ENCODE assay signal across 13 cellular contexts in the genomic region with DNA sequence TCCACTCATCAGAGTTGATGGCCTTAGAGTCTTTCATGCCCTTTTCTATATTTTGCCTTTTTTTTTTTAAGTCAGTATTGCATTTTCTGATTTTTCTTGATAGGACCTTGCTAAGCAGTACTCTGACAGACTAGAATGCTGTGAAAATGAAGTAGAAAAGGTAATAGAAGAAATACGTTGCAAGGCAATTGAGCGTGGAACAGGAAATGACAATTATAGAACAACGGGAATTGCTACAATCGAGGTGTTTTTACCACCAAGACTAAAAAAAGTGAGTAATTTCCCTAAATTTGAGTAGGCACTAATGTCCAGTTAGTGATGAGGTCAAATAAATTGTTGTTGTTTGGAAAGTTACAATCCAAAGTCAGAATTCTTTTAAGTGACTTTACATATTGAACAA. TPM values are rescaled to one million over a fixed set of nuclear protein-coding genes. Genes with fewer than 3 reads are reported as not detected.
A peak's percentile ranks its signal among the peaks of the same experiment; 100 is the strongest.
DNase-seq lines count a peak whose midpoint lies in the region; ATAC-seq, FAIRE-seq and TF ChIP-seq lines count a peak whose summit lies in the region.
"Had no signal": no experiment of that assay in that cellular context is flagged by ENCODE, and none has a peak within 500 bp of the region (broad histone marks: within the 10 kb centered on the region; RNA-seq: fewer than 3 reads in every experiment).

No MANE protein-coding gene starts in this region.

- no peak for ATAC-seq in activated CD4-positive, alpha-beta T cell treated with anti-CD3 and anti-CD28 coated beads for 36 hours
- ATAC-seq in GM19467 (IDR thresholded peaks at IDR 0.05; ENCODE audit: unreplicated experiment) (no peak), GM18858 (IDR thresholded peaks at IDR 0.05; ENCODE audit: unreplicated experiment) (no peak)

- H3K79me2 ChIP-seq in OCI-LY1 (ENCODE audit: insufficient read depth, low read length): no peaks in the 10 kb centered on the region

- intact Hi-C loops in activated CD4-positive, alpha-beta T cell treated with anti-CD3 and anti-CD28 coated beads for 36 hours (cut with DNase I, micrococcal nuclease): loop anchor here in 1 of 2 experiments (10.0 kb wide), 3 partner anchors 784 to 1086 kb away; a partner anchor contains a TSS

- H3K9me3 ChIP-seq in OCI-LY1 (ENCODE audit: low read length): no peaks in the 10 kb centered on the region
- H3K9me3 ChIP-seq in effector memory CD4-positive, alpha-beta T cell (ENCODE audit: control insufficient read depth, low read length): no peaks in the 10 kb centered on the region
- H3K9me3 ChIP-seq in small intestine (ENCODE audit: control insufficient read depth, low read depth): no peaks in the 10 kb centered on the region
- H3K9me3 ChIP-seq: MG63 had no signal

- no peaks in the 10 kb centered on the region for H3K9me3 Mint-ChIP-seq in activated CD4-positive, alpha-beta T cell treated with anti-CD3 and anti-CD28 coated beads for 36 hours (ENCODE audit: low read depth)

- no peaks in the 10 kb centered on the region for H3K27me3 Mint-ChIP-seq in activated CD4-positive, alpha-beta T cell treated with anti-CD3 and anti-CD28 coated beads for 36 hours

- peak overlapping the region; percentile 89 for H3K27ac ChIP-seq in OCI-LY1 (ENCODE audit: low read depth, low read length, poor library complexity, severe bottlenecking)
- H3K27ac ChIP-seq in effector memory CD4-positive, alpha-beta T cell (ENCODE audit: insufficient read depth, low read length, poor library complexity, severe bottlenecking): peak overlapping the region; percentile 86
- peak overlapping the region; percentile 8 to 93 for H3K27ac ChIP-seq in small intestine (ENCODE audit: low read depth in 1 of 2, low read length in 1 of 2)
- H3K27ac ChIP-seq in brain microvascular endothelial cell: no peak overlapping the region

- no peak for TF ChIP-seq CTCF in OCI-LY1 (IDR thresholded peaks at IDR 0.05; ENCODE audit: low read length)
- no peak for TF ChIP-seq CTCF in brain microvascular endothelial cell (IDR thresholded peaks at IDR 0.05; ENCODE audit: low read depth, low read length, missing control alignments)

- H2AFZ ChIP-seq in OCI-LY1 (ENCODE audit: low read length): no peak overlapping the region

- H4K20me1 ChIP-seq in OCI-LY1 (ENCODE audit: insufficient read depth, low read length): no peaks in the 10 kb centered on the region

- WGBS in small intestine, 3 donors: 63 to 80% (median 75%) methylated on average over 4 of the region's 4 CpGs

- FAIRE-seq in small intestine (lab: Jason Lieb, UNC): no peak
- FAIRE-seq: A204.1 had no signal

- peak overlapping the region; percentile 53; the same call in 1 of the 2 replicates for H3K9ac ChIP-seq in OCI-LY1 (ENCODE audit: low read length)
- H3K9ac ChIP-seq: parathyroid adenoma had no signal

- peaks cover 3% of the 10 kb centered on the region for H3F3A ChIP-seq in OCI-LY1 (ENCODE audit: insufficient read depth, low read length)

- H3K9me2 ChIP-seq in OCI-LY1 (ENCODE audit: low read depth, low read length): no peaks in the 10 kb centered on the region

- peak overlapping the region; percentile 86 for H3K4me2 ChIP-seq in OCI-LY1 (ENCODE audit: low read length)

- no peak for DNase-seq in activated CD4-positive, alpha-beta T cell treated with anti-CD3 and anti-CD28 coated beads for 36 hours
- DNase-seq in activated CD4-positive, alpha-beta T cell treated with anti-CD3 and anti-CD28 coated beads for 48 hours: no peak
- no peak for DNase-seq in effector memory CD4-positive, alpha-beta T cell
- DNase-seq in small intestine (no peak), brain microvascular endothelial cell (no peak)
- DNase-seq: DMS79 treated with DMSO at 0.1 percent for 48 hours, MG63, NCI-H345 had no signal

- H3K4me3 ChIP-seq in OCI-LY1 (ENCODE audit: low read depth, low read length, poor library complexity, severe bottlenecking) (peak overlapping the region; percentile 60), small intestine (ENCODE audit: low read depth in 1 of 2, low read length in 2 of 2) (no peak overlapping the region), brain microvascular endothelial cell (ENCODE audit: low read depth, low read length) (no peak overlapping the region)
- no peak overlapping the region for H3K4me3 ChIP-seq in effector memory CD4-positive, alpha-beta T cell (ENCODE audit: insufficient read depth, low read depth, low read length, poor library complexity, severe bottlenecking)
- H3K4me3 ChIP-seq: MG63 had no signal

- H3K36me3 ChIP-seq in OCI-LY1 (ENCODE audit: insufficient read depth, low read length) (peaks cover 64% of the 10 kb centered on the region), small intestine (ENCODE audit: control insufficient read depth in 2 of 2, insufficient read depth in 2 of 2, low read length in 2 of 2) (peaks cover 11 to 15% of the 10 kb centered on the region in 2 donors), brain microvascular endothelial cell (replicated peaks) (peaks cover 63% of the 10 kb centered on the region)
- peaks cover 41% of the 10 kb centered on the region for H3K36me3 ChIP-seq in effector memory CD4-positive, alpha-beta T cell (ENCODE audit: control insufficient read depth, insufficient read depth, low read length)

- in situ Hi-C loops in brain microvascular endothelial cell (cut with HindIII; ENCODE audit: low pct_ligation_motif_present, low sequenced_read_pairs): no loop called here

- peak overlapping the region; percentile 66 for H3K4me3 Mint-ChIP-seq in activated CD4-positive, alpha-beta T cell treated with anti-CD3 and anti-CD28 coated beads for 36 hours

- H3K4me1 Mint-ChIP-seq in activated CD4-positive, alpha-beta T cell treated with anti-CD3 and anti-CD28 coated beads for 36 hours: peaks cover 58% of the 10 kb centered on the region

- peaks cover 49% of the 10 kb centered on the region for H3K36me3 Mint-ChIP-seq in activated CD4-positive, alpha-beta T cell treated with anti-CD3 and anti-CD28 coated beads for 36 hours (ENCODE audit: low read depth)

- POLR2A ChIA-PET in activated CD4-positive, alpha-beta T cell treated with anti-CD3 and anti-CD28 coated beads for 36 hours (lab: Charles Lee): no interaction called here

- CTCF ChIA-PET in activated CD4-positive, alpha-beta T cell treated with anti-CD3 and anti-CD28 coated beads for 36 hours (lab: Charles Lee): interaction anchor here (0.7 to 7.8 kb wide), 6 partner anchors 8 to 270 kb away, joined by 3 to 152 read pairs (median 22); a partner anchor contains a TSS

- H3K27me3 ChIP-seq in OCI-LY1 (ENCODE audit: insufficient read depth, low read length) (no peaks in the 10 kb centered on the region), small intestine (ENCODE audit: control insufficient read depth in 2 of 2, insufficient read depth in 2 of 2, low read length in 2 of 2) (no peaks in the 10 kb centered on the region), brain microvascular endothelial cell (replicated peaks) (no peaks in the 10 kb centered on the region)
- H3K27me3 ChIP-seq in effector memory CD4-positive, alpha-beta T cell (replicated peaks; ENCODE audit: control insufficient read depth, insufficient read depth, low read length, poor library complexity, severe bottlenecking): no peaks in the 10 kb centered on the region
- H3K27me3 ChIP-seq: MG63 had no signal

- H3K27ac Mint-ChIP-seq in activated CD4-positive, alpha-beta T cell treated with anti-CD3 and anti-CD28 coated beads for 36 hours: peak overlapping the region; percentile 97

- peaks cover 42% of the 10 kb centered on the region for H3K4me1 ChIP-seq in OCI-LY1 (ENCODE audit: insufficient read depth, low read length, severe bottlenecking)
- H3K4me1 ChIP-seq in effector memory CD4-positive, alpha-beta T cell (ENCODE audit: control insufficient read depth, insufficient read depth, low read length, poor library complexity, severe bottlenecking): peaks cover 30% of the 10 kb centered on the region
- peaks cover 3 to 6% of the 10 kb centered on the region in 2 donors for H3K4me1 ChIP-seq in small intestine (ENCODE audit: control insufficient read depth in 2 of 2, insufficient read depth in 1 of 2, low read depth in 1 of 2, low read length in 1 of 2)

RNA-seq across cellular contexts. Expression of a gene that starts 7.4 kb away (rescaled TPM):
- 10 to 100 TPM; 51.4 to 70.4 TPM for total RNA-seq in activated CD4-positive, alpha-beta T cell treated with anti-CD3 and anti-CD28 coated beads for 36 hours
- 10 to 100 TPM; 37.4 to 70.8 (median 62.8) TPM for polyA plus RNA-seq in small intestine
